ENCODE assay signal across 8 cellular contexts in the genomic region with DNA sequence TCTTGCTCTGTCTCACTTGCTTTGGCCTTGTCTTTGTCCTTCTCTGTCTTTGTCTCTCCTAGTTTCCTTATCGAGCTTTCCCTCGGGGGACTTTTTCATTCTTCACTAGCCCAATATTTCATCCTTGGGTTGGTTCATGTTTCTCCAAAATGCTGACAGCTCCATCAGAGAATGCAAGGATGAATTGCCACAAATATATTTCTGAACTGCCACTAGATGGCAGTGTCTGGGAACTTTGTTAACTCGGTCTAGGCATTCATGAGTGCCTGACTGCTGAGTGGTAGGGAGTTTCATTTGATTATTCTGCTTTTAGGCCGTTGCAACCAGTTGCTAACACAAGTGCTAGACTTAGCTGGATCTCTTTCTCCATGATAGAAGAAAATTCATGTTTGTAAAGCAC.
A peak's percentile ranks its signal among the peaks of the same experiment; 100 is the strongest.
DNase-seq lines count a peak whose midpoint lies in the region; ATAC-seq and TF ChIP-seq lines count a peak whose summit lies in the region.

No MANE protein-coding gene starts in this region.

- no peaks in the 10 kb centered on the region for H3K9me3 Mint-ChIP-seq in memory B cell

- no peak overlapping the region for H3K4me3 Mint-ChIP-seq in memory B cell

- TF ChIP-seq CTCF in Panc1 (IDR thresholded peaks at IDR 0.05), result peak; percentile 75

- no peaks in the 10 kb centered on the region for H3K36me3 ChIP-seq in Panc1 (ENCODE audit: control insufficient read depth, insufficient read depth, low read length)

- BruUV-seq in Panc1 (replicated peaks; lab: Mats Ljungman, UMichigan), result no TSS peak

- H3K27me3 ChIP-seq in Panc1 (ENCODE audit: control insufficient read depth, insufficient read depth, low read length), result no peaks in the 10 kb centered on the region

- H3K27ac Mint-ChIP-seq in memory B cell, result no peak overlapping the region

- POLR2A ChIA-PET in Panc1 (lab: Charles Lee), result no interaction called here

- DNase-seq in EL (peak; percentile 29), Panc1 (ENCODE audit: low read depth, low spot score) (peak; percentile 24), memory B cell (ENCODE audit: low spot score in 2 of 2) (peak; percentile 16 to 30), SW 1271 (lab: John Stamatoyannopoulos, UW) (no peak), NCI-H1436 (lab: John Stamatoyannopoulos, UW) (no peak)
- peak; percentile 11 for DNase-seq in effector CD4-positive, alpha-beta T cell

- H3K27ac ChIP-seq in Panc1 (ENCODE audit: low read length), result no peak overlapping the region

- no peaks in the 10 kb centered on the region for H3K4me1 Mint-ChIP-seq in memory B cell

- peak; percentile 74 for ATAC-seq in GM21825 (IDR thresholded peaks at IDR 0.05; ENCODE audit: unreplicated experiment)
- ATAC-seq in Panc1, result peak; percentile 81
- ATAC-seq in memory B cell (ENCODE audit: low read depth), result peak; percentile 63
- no peak for ATAC-seq in HG02938 (IDR thresholded peaks at IDR 0.05; ENCODE audit: unreplicated experiment)

- no peaks in the 10 kb centered on the region for H3K9me3 ChIP-seq in Panc1 (ENCODE audit: control insufficient read depth, insufficient read depth, low read depth, low read length)

- H3K4me3 ChIP-seq in Panc1 (ENCODE audit: low read depth in 2 of 2, low read length in 2 of 2), result no peak overlapping the region

- CTCF ChIA-PET in Panc1 (lab: Charles Lee), result interaction anchor here (0.6 to 1.2 kb wide), 5 partner anchors 151 to 451 kb away, joined by 3 to 12 read pairs (median 4); no protein-coding TSS in a partner anchor

- in situ Hi-C loops in Panc1 (cut with HindIII; ENCODE audit: low pct_unique_long_range_greater_than_20kb, low sequenced_read_pairs), result no loop called here

- no peaks in the 10 kb centered on the region for H3K4me1 ChIP-seq in Panc1 (ENCODE audit: control insufficient read depth, insufficient read depth, low read length)

- intact Hi-C loops in Panc1 (cut with micrococcal nuclease; ENCODE audit: unreplicated experiment), result loop anchor here (2.0 kb wide), 2 partner anchors 172 to 320 kb away; no protein-coding TSS in a partner anchor

- H3K27me3 Mint-ChIP-seq in memory B cell, result no peaks in the 10 kb centered on the region

- no peaks in the 10 kb centered on the region for H3K36me3 Mint-ChIP-seq in memory B cell

Comparison
In these comparisons a context has a peak if more than half of its experiments do, and no peak if none do; other contexts are left out.
1. DNase-seq: peak in EL (single experiment), Panc1 (single experiment), effector CD4-positive, alpha-beta T cell (single experiment) and memory B cell (2 of 2); none in SW 1271 (0 of 2) and NCI-H1436 (single experiment).